19 cellular contexts compared by ENCODE assay signal in genomic region chr12:45582536-45582935, GRCh38.
"Had no signal": no experiment of that assay in that cellular context is flagged by ENCODE, and none has a peak within 500 bp of the region (broad histone marks: within the 10 kb centered on the region; RNA-seq: fewer than 3 reads in every experiment).

No MANE protein-coding gene starts in this region.

- H3K27ac ChIP-seq: SJSA1, SK-N-MC had no signal

- H3K27me3 ChIP-seq: SJSA1 had no signal

- DNase-seq: KBM-7, NCI-H1048, NCI-H1105, NCI-H1417, NCI-H1436 treated with DMSO at 0.1 percent for 48 hours, NCI-H1694, NCI-H187 treated with DMSO at 0.1 percent for 48 hours, NCI-H2029 treated with DMSO at 0.1 percent for 48 hours, NCI-H2171, NCI-H345, NCI-H446 treated with DMSO at 0.1 percent for 48 hours, NCI-H526 treated with DMSO at 0.1 percent for 48 hours, NCI-H774, Right ventricle myocardium superior, RPMI8226, SIG-M5 had no signal

- FAIRE-seq: RCC 7860 had no signal

- H3K4me3 ChIP-seq: SJSA1, SK-N-MC had no signal

- H3K9me3 ChIP-seq: SJSA1 had no signal

- H3K36me3 ChIP-seq: SJSA1 had no signal

- H3K4me1 ChIP-seq: SJSA1 had no signal
